In genomic region chr17:79010304-79010646, GRCh38 we compare ENCODE assay signal across 8 cellular contexts. TPM values are rescaled to one million over a fixed set of nuclear protein-coding genes. Genes with fewer than 3 reads are reported as not detected.
DNase-seq lines count a peak whose midpoint lies in the region; ATAC-seq and TF ChIP-seq lines count a peak whose summit lies in the region.

No MANE protein-coding gene starts in this region.

- dilution Hi-C loops in mammary epithelial cell (cut with HindIII; ENCODE audit: low sequenced_read_pairs) = no loop called here

- no peak for TF ChIP-seq CTCF in mammary epithelial cell (conservative IDR thresholded peaks at IDR 0.05 in 1 of 2, IDR thresholded peaks at IDR 0.05 in 1 of 2; ENCODE audit: extremely low read depth in 1 of 2, insufficient read depth in 1 of 2, low read depth in 1 of 2, low read length in 2 of 2)

- no peaks in the 10 kb centered on the region for H3K36me3 ChIP-seq in mammary epithelial cell (ENCODE audit: insufficient read depth, low read length)
- H3K36me3 ChIP-seq in mesodermal cell (ENCODE audit: control insufficient read depth, insufficient read depth, low read length) = peaks cover 16% of the 10 kb centered on the region
- H3K36me3 ChIP-seq in urinary bladder (ENCODE audit: insufficient read depth) = no peaks in the 10 kb centered on the region

- in situ Hi-C loops in mammary epithelial cell (cut with MboI; ENCODE audit: low sequenced_read_pairs in 2 of 2) = no loop called here

- peak overlapping the region; percentile 97 for H3K4me2 ChIP-seq in mammary epithelial cell (ENCODE audit: insufficient read depth, low read depth, low read length)

- intact Hi-C loops in activated naive CD4-positive, alpha-beta T cell treated with anti-CD3 and anti-CD28 coated beads for 36 hours (cut with micrococcal nuclease) = no loop called here
- intact Hi-C loops in mammary epithelial cell (cut with micrococcal nuclease) = no loop called here

- H2AFZ ChIP-seq in mammary epithelial cell (ENCODE audit: low read depth, low read length) = peak overlapping the region; percentile 95

- no peak for DNase-seq in activated naive CD4-positive, alpha-beta T cell treated with anti-CD3 and anti-CD28 coated beads for 36 hours
- DNase-seq in activated naive CD4-positive, alpha-beta T cell (lab: John Stamatoyannopoulos, UW) = no peak
- DNase-seq in mammary epithelial cell = no peak
- no peak for DNase-seq in globus pallidus (ENCODE audit: low spot score)
- no peak for DNase-seq in ureter (ENCODE audit: low spot score)

- peaks cover 45% of the 10 kb centered on the region for H3K4me1 ChIP-seq in mammary epithelial cell (ENCODE audit: insufficient read depth, low read length)
- H3K4me1 ChIP-seq in mesodermal cell (ENCODE audit: control insufficient read depth, insufficient read depth, low read length, poor library complexity, severe bottlenecking) = no peaks in the 10 kb centered on the region
- H3K4me1 ChIP-seq in urinary bladder (ENCODE audit: insufficient read depth) = no peaks in the 10 kb centered on the region

- H4K20me1 ChIP-seq in mammary epithelial cell (ENCODE audit: insufficient read depth, low read length) = peaks cover under 1% of the 10 kb centered on the region

- H3K27me3 Mint-ChIP-seq in activated naive CD4-positive, alpha-beta T cell treated with anti-CD3 and anti-CD28 coated beads for 36 hours (ENCODE audit: low read depth) = peaks cover 1% of the 10 kb centered on the region

- peak overlapping the region; percentile 89 for H3K27ac Mint-ChIP-seq in activated naive CD4-positive, alpha-beta T cell treated with anti-CD3 and anti-CD28 coated beads for 36 hours

- H3K27ac ChIP-seq in mammary epithelial cell (ENCODE audit: insufficient read depth, low read depth, low read length) (peak overlapping the region; percentile 57), mesodermal cell (ENCODE audit: low read depth, low read length, severe bottlenecking) (no peak overlapping the region), urinary bladder (ENCODE audit: low read depth) (no peak overlapping the region)

- H3K9me3 Mint-ChIP-seq in activated naive CD4-positive, alpha-beta T cell treated with anti-CD3 and anti-CD28 coated beads for 36 hours = peaks cover 2% of the 10 kb centered on the region

- no peak overlapping the region for H3K9ac ChIP-seq in mammary epithelial cell (ENCODE audit: insufficient read depth, low read length)

- H3K4me1 Mint-ChIP-seq in activated naive CD4-positive, alpha-beta T cell treated with anti-CD3 and anti-CD28 coated beads for 36 hours (ENCODE audit: low read depth) = peaks cover 36% of the 10 kb centered on the region

- 49% methylated on average over 4 of the region's 7 CpGs for WGBS in mammary epithelial cell (ENCODE audit: low coverage, missing lambda C conversion rate)
- 78 to 81% methylated on average over 5 of the region's 7 CpGs for WGBS in mesodermal cell (ENCODE audit: insufficient coverage in 2 of 2), 2 experiments
- 57% methylated on average over 7 of the region's 7 CpGs for WGBS in urinary bladder

- H3K9me3 ChIP-seq in mammary epithelial cell (replicated peaks; ENCODE audit: insufficient read depth, low read length) = no peaks in the 10 kb centered on the region
- H3K9me3 ChIP-seq in mesodermal cell (ENCODE audit: control insufficient read depth, low read length) = peaks cover 25% of the 10 kb centered on the region

- ATAC-seq in HG03469 (IDR thresholded peaks at IDR 0.05; ENCODE audit: unreplicated experiment) = no peak

- H3K36me3 Mint-ChIP-seq in activated naive CD4-positive, alpha-beta T cell treated with anti-CD3 and anti-CD28 coated beads for 36 hours (ENCODE audit: low read depth) = peaks cover 1% of the 10 kb centered on the region

- peaks cover 46% of the 10 kb centered on the region for H3K79me2 ChIP-seq in mammary epithelial cell (ENCODE audit: insufficient read depth, low read length)

- BruUV-seq in mammary epithelial cell (replicated peaks; lab: Mats Ljungman, UMichigan) = no TSS peak

- CTCF ChIA-PET in activated naive CD4-positive, alpha-beta T cell treated with anti-CD3 and anti-CD28 coated beads for 36 hours (lab: Charles Lee) = interaction anchor here (0.6 kb wide), 1 partner anchor 16 kb away, joined by 3 read pairs; no protein-coding TSS in a partner anchor
- CTCF ChIA-PET in mammary epithelial cell (lab: Charles Lee; ENCODE audit: low non-redundant PET) = no interaction called here

- H3K4me3 ChIP-seq in mammary epithelial cell (replicated peaks in 1 of 3; ENCODE audit: insufficient read depth in 1 of 3, low read depth in 2 of 3, low read length in 3 of 3) (peak overlapping the region in 1 of 3 experiments; percentile 99), mesodermal cell (ENCODE audit: extremely low read depth, insufficient read depth, low read length, poor library complexity, severe bottlenecking) (peak overlapping the region; percentile 76), urinary bladder (ENCODE audit: low read depth, low read length) (peak overlapping the region; percentile 98)

- H3K27me3 ChIP-seq in mammary epithelial cell (ENCODE audit: insufficient read depth, low read length) = no peaks in the 10 kb centered on the region

- peak overlapping the region; percentile 89 for H3K4me3 Mint-ChIP-seq in activated naive CD4-positive, alpha-beta T cell treated with anti-CD3 and anti-CD28 coated beads for 36 hours

RNA-seq across cellular contexts. Expression of gene CANT1, which starts 0.7 kb away (rescaled TPM):
- total RNA-seq in activated naive CD4-positive, alpha-beta T cell treated with anti-CD3 and anti-CD28 coated beads for 36 hours = 10 to 100 TPM; 48.7 to 51.0 TPM
- 10 to 100 TPM; 54.5 to 86.5 TPM for total RNA-seq in mammary epithelial cell
- 61.6 TPM for polyA plus RNA-seq in mammary epithelial cell
- polyA minus RNA-seq in mammary epithelial cell = 59.7 TPM
- polyA plus RNA-seq in mesodermal cell (2013, experiment 1 of 2) = 53.5 TPM
- 41.4 TPM for polyA plus RNA-seq in mesodermal cell (2013, experiment 2 of 2)
- 20.9 TPM for total RNA-seq in urinary bladder
- polyA plus RNA-seq in urinary bladder = 32.1 TPM
- 53.7 TPM for total RNA-seq in ureter

RNA-seq across cellular contexts. Expression of gene C1QTNF1, which starts 13.7 kb away (rescaled TPM):
- under 1 TPM; 0.14 to 0.32 TPM for total RNA-seq in activated naive CD4-positive, alpha-beta T cell treated with anti-CD3 and anti-CD28 coated beads for 36 hours
- 10 to 100 TPM; 13.2 to 22.0 TPM for total RNA-seq in mammary epithelial cell
- polyA plus RNA-seq in mammary epithelial cell = 10.4 TPM
- polyA minus RNA-seq in mammary epithelial cell = 10.4 TPM
- 2.4 TPM for polyA plus RNA-seq in mesodermal cell (2013, experiment 1 of 2)
- polyA plus RNA-seq in mesodermal cell (2013, experiment 2 of 2) = 1.7 TPM
- total RNA-seq in urinary bladder = 5.2 TPM
- 85.0 TPM for polyA plus RNA-seq in urinary bladder
- 108 TPM for total RNA-seq in ureter

RNA-seq across cellular contexts. Expression of gene LGALS3BP, which starts 30.6 kb away (rescaled TPM):
- total RNA-seq in activated naive CD4-positive, alpha-beta T cell treated with anti-CD3 and anti-CD28 coated beads for 36 hours = 10 to 100 TPM; 59.9 to 65.4 TPM
- total RNA-seq in mammary epithelial cell (100 to 1,000 TPM; 173 to 221 TPM), urinary bladder (103 TPM), ureter (393 TPM)
- polyA plus RNA-seq in mammary epithelial cell (109 TPM), urinary bladder (219 TPM)
- 167 TPM for polyA minus RNA-seq in mammary epithelial cell
- 18.2 TPM for polyA plus RNA-seq in mesodermal cell (2013, experiment 1 of 2)
- 17.5 TPM for polyA plus RNA-seq in mesodermal cell (2013, experiment 2 of 2)
